In the genomic region with DNA sequence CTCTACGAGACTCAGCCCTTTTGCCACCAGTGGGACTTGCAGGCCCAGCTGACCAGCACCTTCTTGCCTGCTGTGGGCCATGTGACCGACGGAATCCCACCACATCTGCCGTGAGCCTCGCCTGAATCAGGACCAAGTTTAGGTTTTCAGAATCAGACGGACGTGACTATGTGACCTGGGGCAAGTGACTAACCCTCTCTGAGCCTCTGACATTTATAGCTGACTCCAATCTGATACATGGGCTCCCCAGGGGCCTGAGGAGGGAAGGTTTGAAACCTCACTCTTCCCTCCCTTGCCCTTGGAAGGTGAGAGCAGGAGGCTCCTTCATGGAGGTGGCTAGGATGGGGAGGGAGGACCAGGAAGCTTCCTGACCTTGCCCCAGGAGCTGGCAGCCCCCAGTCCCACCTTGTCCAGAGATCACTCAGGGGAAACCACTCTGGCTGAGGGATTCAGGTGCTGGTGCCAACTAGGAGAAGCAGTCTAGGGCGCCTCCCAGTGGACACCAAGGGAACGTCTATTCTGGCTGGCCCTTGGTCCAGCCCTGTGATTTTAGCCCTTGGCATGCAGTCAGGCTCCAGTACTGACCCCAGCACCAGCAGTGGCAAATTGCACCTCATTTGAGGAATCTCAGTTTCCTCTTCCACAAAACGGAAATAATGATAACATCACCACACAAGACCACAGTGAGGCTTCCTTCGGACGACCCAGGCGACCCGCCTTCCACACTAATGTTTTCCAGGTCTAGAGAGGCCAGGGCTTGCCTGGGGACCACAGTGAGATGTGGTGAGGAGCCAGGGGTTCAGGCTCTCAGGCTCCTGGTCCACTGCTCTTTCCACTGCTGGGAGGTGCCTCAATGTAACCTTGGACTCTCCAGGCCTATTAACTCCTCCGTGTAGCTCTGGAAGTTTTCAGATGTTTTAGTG, we compare ENCODE assay signal across 8 cellular contexts. TPM values are rescaled to one million over a fixed set of nuclear protein-coding genes. Genes with fewer than 3 reads are reported as not detected.
DNase-seq lines count a peak whose midpoint lies in the region; ATAC-seq and TF ChIP-seq lines count a peak whose summit lies in the region.

No MANE protein-coding gene starts in this region.

- no peaks in the 10 kb centered on the region for H3K36me3 Mint-ChIP-seq in activated CD4-positive, alpha-beta T cell treated with anti-CD3 and anti-CD28 coated beads, Interleukin-2, amount 10 ng/mL, durations not matched to agents 7 days and 5 days (ENCODE audit: low read depth)
- no peaks in the 10 kb centered on the region for H3K36me3 Mint-ChIP-seq in natural killer cell

- H3K27me3 Mint-ChIP-seq in activated CD4-positive, alpha-beta T cell treated with anti-CD3 and anti-CD28 coated beads, Interleukin-2, amount 10 ng/mL, durations not matched to agents 7 days and 5 days, result peaks cover 1% of the 10 kb centered on the region
- peaks cover 0 to 11% of the 10 kb centered on the region in 2 donors for H3K27me3 Mint-ChIP-seq in natural killer cell (ENCODE audit: low read depth in 2 of 2)

- CTCF ChIA-PET in activated CD4-positive, alpha-beta T cell treated with anti-CD3 and anti-CD28 coated beads, Interleukin-2, amount 10 ng/mL, durations not matched to agents 7 days and 5 days (lab: Charles Lee), result interaction anchor here (0.6 kb wide), 1 partner anchor 34 kb away, joined by 3 read pairs; no protein-coding TSS in a partner anchor

- peak; percentile 67 for DNase-seq in activated effector memory CD4-positive, alpha-beta T cell treated with anti-CD3 and anti-CD28 coated beads, Interleukin-2, amount 50 U/mL, for 16 hours
- no peak for DNase-seq in activated effector memory CD4-positive, alpha-beta T cell treated with Interleukin-2 at 50 U/mL for 16 hours
- peak; percentile 18 to 40 for DNase-seq in NCI-H1930 (lab: John Stamatoyannopoulos, UW)
- peak; percentile 42 for DNase-seq in activated CD4-positive, alpha-beta T cell treated with anti-CD3 and anti-CD28 coated beads, Interleukin-2, amount 10 ng/mL, durations not matched to agents 7 days and 5 days
- DNase-seq in natural killer cell, result peak; percentile 21

- H3K4me3 Mint-ChIP-seq in activated CD4-positive, alpha-beta T cell treated with anti-CD3 and anti-CD28 coated beads, Interleukin-2, amount 10 ng/mL, durations not matched to agents 7 days and 5 days, result no peak overlapping the region
- no peak overlapping the region for H3K4me3 Mint-ChIP-seq in natural killer cell

- intact Hi-C loops in natural killer cell (cut with micrococcal nuclease), result no loop called here

- POLR2A ChIA-PET in activated CD4-positive, alpha-beta T cell treated with anti-CD3 and anti-CD28 coated beads, Interleukin-2, amount 10 ng/mL, durations not matched to agents 7 days and 5 days (lab: Charles Lee), result no interaction called here

- no peaks in the 10 kb centered on the region for H3K9me3 Mint-ChIP-seq in activated CD4-positive, alpha-beta T cell treated with anti-CD3 and anti-CD28 coated beads, Interleukin-2, amount 10 ng/mL, durations not matched to agents 7 days and 5 days
- no peaks in the 10 kb centered on the region for H3K9me3 Mint-ChIP-seq in natural killer cell

- H3K4me1 Mint-ChIP-seq in activated CD4-positive, alpha-beta T cell treated with anti-CD3 and anti-CD28 coated beads, Interleukin-2, amount 10 ng/mL, durations not matched to agents 7 days and 5 days, result peaks cover 4% of the 10 kb centered on the region
- H3K4me1 Mint-ChIP-seq in natural killer cell, result no peaks in the 10 kb centered on the region

- ATAC-seq in esophagus mucosa, result peak; percentile 76
- ATAC-seq in natural killer cell, result peak; percentile 46 to 52 (median 50)
- ATAC-seq in HG02981 (IDR thresholded peaks at IDR 0.05; ENCODE audit: unreplicated experiment), result no peak
- ATAC-seq in HG03342 (IDR thresholded peaks at IDR 0.05; ENCODE audit: unreplicated experiment), result no peak

- no peak overlapping the region for H3K27ac Mint-ChIP-seq in activated CD4-positive, alpha-beta T cell treated with anti-CD3 and anti-CD28 coated beads, Interleukin-2, amount 10 ng/mL, durations not matched to agents 7 days and 5 days
- H3K27ac Mint-ChIP-seq in natural killer cell, result no peak overlapping the region

- peak; percentile 34 for TF ChIP-seq CTCF in natural killer cell (IDR thresholded peaks at IDR 0.05)

RNA-seq across cellular contexts. Expression of a gene that starts 47.2 kb away (rescaled TPM):
- not detected for total RNA-seq in activated CD4-positive, alpha-beta T cell treated with anti-CD3 and anti-CD28 coated beads, Interleukin-2, amount 10 ng/mL, durations not matched to agents 7 days and 5 days
- 3.6 TPM for total RNA-seq in esophagus mucosa
- total RNA-seq in natural killer cell, result under 1 TPM in 1 of 3 donors, not detected in 2; 0.07 TPM

RNA-seq across cellular contexts. Expression of a gene that starts 52.1 kb away (rescaled TPM):
- under 1 TPM; 0.44 to 0.45 TPM for total RNA-seq in activated CD4-positive, alpha-beta T cell treated with anti-CD3 and anti-CD28 coated beads, Interleukin-2, amount 10 ng/mL, durations not matched to agents 7 days and 5 days
- total RNA-seq in esophagus mucosa (2.3 TPM), natural killer cell (under 1 TPM; 0.18 to 0.48 (median 0.38) TPM)

Comparison
In these comparisons a context has a peak if more than half of its experiments do, and no peak if none do; other contexts are left out.
1. ATAC-seq: peak in esophagus mucosa (single experiment) and natural killer cell (3 of 3); none in HG02981 (single experiment) and HG03342 (single experiment).